Comparison of ENCODE assay signal across 26 cellular contexts in genomic region chr17:72734611-72735010, GRCh38.
"Had no signal": no experiment of that assay in that cellular context is flagged by ENCODE, and none has a peak within 500 bp of the region (broad histone marks: within the 10 kb centered on the region; RNA-seq: fewer than 3 reads in every experiment).

No MANE protein-coding gene starts in this region.

- H3K79me2 ChIP-seq: parathyroid adenoma had no signal

- H3K4me1 ChIP-seq: esophagus muscularis mucosa, foreskin keratinocyte, gastroesophageal sphincter, heart right ventricle, parathyroid adenoma, prostate gland, sigmoid colon, suprapubic skin, upper lobe of right lung, uterus had no signal

- H3K36me3 Mint-ChIP-seq: mesothelial cell of epicardium had no signal

- H3K27ac Mint-ChIP-seq: immature natural killer cell; mesothelial cell of epicardium; naive thymus-derived CD8-positive, alpha-beta T cell had no signal

- H3K4me1 Mint-ChIP-seq: immature natural killer cell; naive thymus-derived CD8-positive, alpha-beta T cell; stimulated activated naive CD8-positive, alpha-beta T cell treated with anti-CD3 and anti-CD28 coated beads, Interleukin-15, amount 100 ng/mL, for 72 hours had no signal

- H2AFZ ChIP-seq: parathyroid adenoma had no signal

- H3K27ac ChIP-seq: coronary artery, esophagus muscularis mucosa, foreskin keratinocyte, gastroesophageal sphincter, heart right ventricle, parathyroid adenoma, prostate gland, sigmoid colon, skin epidermis, suprapubic skin, upper lobe of right lung, uterus had no signal

- H3K36me3 ChIP-seq: prostate gland, sigmoid colon, transverse colon, upper lobe of right lung, uterus had no signal

- H3K27me3 ChIP-seq: esophagus muscularis mucosa, foreskin keratinocyte, gastroesophageal sphincter, heart right ventricle, sigmoid colon, suprapubic skin, transverse colon, upper lobe of right lung, uterus had no signal

- H3K9ac ChIP-seq: parathyroid adenoma had no signal

- H3K27me3 Mint-ChIP-seq: naive thymus-derived CD8-positive, alpha-beta T cell; stimulated activated naive CD8-positive, alpha-beta T cell treated with anti-CD3 and anti-CD28 coated beads, Interleukin-15, amount 100 ng/mL, for 72 hours had no signal

- H3K4me3 ChIP-seq: coronary artery, esophagus muscularis mucosa, gastroesophageal sphincter, heart right ventricle, prostate gland, sigmoid colon, skin epidermis, suprapubic skin, transverse colon, upper lobe of right lung, uterus had no signal

- H3K9me3 Mint-ChIP-seq: immature natural killer cell; mesothelial cell of epicardium; naive thymus-derived CD8-positive, alpha-beta T cell; stimulated activated naive CD8-positive, alpha-beta T cell treated with anti-CD3 and anti-CD28 coated beads, Interleukin-15, amount 100 ng/mL, for 72 hours had no signal

- H3K4me3 Mint-ChIP-seq: immature natural killer cell; mesothelial cell of epicardium; naive thymus-derived CD8-positive, alpha-beta T cell; stimulated activated naive CD8-positive, alpha-beta T cell treated with anti-CD3 and anti-CD28 coated beads, Interleukin-15, amount 100 ng/mL, for 72 hours had no signal

- H3K9me3 ChIP-seq: esophagus muscularis mucosa, gastroesophageal sphincter, heart right ventricle, prostate gland, sigmoid colon, suprapubic skin, transverse colon, upper lobe of right lung, uterus had no signal

- DNase-seq: dermis blood vessel endothelial cell; effector memory CD4-positive, alpha-beta T cell; foreskin keratinocyte; heart right ventricle; hippocampal formation; immature natural killer cell; mesenchymal stem cell; naive thymus-derived CD8-positive, alpha-beta T cell; right cardiac atrium; sigmoid colon; stimulated activated CD4-positive, alpha-beta T cell treated with anti-CD3 and anti-CD28 coated beads, Interleukin-1b, Interleukin-23, amount 100 ng/mL, for 48 hours; stimulated activated CD4-positive, alpha-beta T cell treated with anti-CD3 and anti-CD28 coated beads, Interleukin-4, amount 100 ng/mL, for 1 hour; stimulated activated CD8-positive, alpha-beta memory T cell treated with anti-CD3 and anti-CD28 coated beads, Interleukin-4, amount 100 ng/mL, for 48 hours; stimulated activated naive CD4-positive, alpha-beta T cell; stimulated activated naive CD8-positive, alpha-beta T cell treated with anti-CD3 and anti-CD28 coated beads, Interleukin-15, amount 100 ng/mL, for 72 hours; transverse colon; upper lobe of right lung; uterus had no signal
